In the genomic region with DNA sequence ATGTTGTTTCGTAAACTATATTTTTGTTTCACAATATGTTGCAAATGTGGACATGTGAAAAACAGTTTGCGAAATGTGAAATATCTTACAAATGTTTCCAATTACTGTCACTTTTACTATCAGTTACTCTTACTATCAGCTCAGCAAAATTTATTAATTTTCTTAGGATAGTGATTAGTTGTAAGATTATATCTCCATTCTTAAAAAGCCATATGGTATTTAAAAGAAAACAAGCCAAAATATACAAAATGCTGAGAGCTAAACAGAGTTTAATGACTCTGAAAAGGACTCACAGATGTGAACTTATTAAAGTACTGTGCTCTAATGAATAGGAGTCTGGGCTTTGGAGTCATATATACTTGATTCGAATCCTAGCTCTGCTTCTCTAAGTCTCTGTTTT, we compare ENCODE assay signal across 28 cellular contexts.
"Had no signal": no experiment of that assay in that cellular context is flagged by ENCODE, and none has a peak within 500 bp of the region (broad histone marks: within the 10 kb centered on the region; RNA-seq: fewer than 3 reads in every experiment).

No MANE protein-coding gene starts in this region.

- ATAC-seq: activated naive CD8-positive, alpha-beta T cell treated with anti-CD3 and anti-CD28 coated beads, Interleukin-2, amount 50 U/mL, for 24 hours; PC-3; WTC11 had no signal

- H3K4me1 ChIP-seq: ascending aorta, Peyer's patch, SJSA1 had no signal

- H3K27me3 ChIP-seq: ascending aorta, cardiac muscle cell, Peyer's patch, SJSA1 had no signal

- DNase-seq: activated CD4-positive, alpha-beta memory T cell treated with anti-CD3 and anti-CD28 coated beads for 36 hours; activated CD4-positive, alpha-beta T cell treated with anti-CD3 and anti-CD28 coated beads for 4 hours; activated CD4-positive, alpha-beta T cell treated with anti-CD3 and anti-CD28 coated beads, Interleukin-2, amount 50 U/mL, for 1 hour; activated CD4-positive, CD25-positive, alpha-beta regulatory T cell treated with anti-CD3 and anti-CD28 coated beads, Interleukin-2, amount 50 U/mL, for 72 hours; activated CD8-positive, alpha-beta memory T cell treated with anti-CD3 and anti-CD28 coated beads, Interleukin-2, amount 50 U/mL, for 4 hours; activated effector memory CD4-positive, alpha-beta T cell treated with Interleukin-2 at 50 U/mL for 16 hours; activated naive CD4-positive, alpha-beta T cell treated with anti-CD3 and anti-CD28 coated beads, Interleukin-2, amount 10 ng/mL, durations not matched to agents 7 days and 5 days; activated naive CD8-positive, alpha-beta T cell treated with anti-CD3 and anti-CD28 coated beads, Interleukin-2, amount 50 U/mL, for 24 hours; activated T-cell treated with anti-CD3 and anti-CD28 coated beads, Interleukin-2, amount 50 U/mL, for 48 hours; amygdala; MM.1S; NCI-H1105; NCI-H1436; NCI-H1694; NCI-H1930; NCI-H345; NCI-H524 treated with DMSO at 0.1 percent for 48 hours; NCI-H748 treated with DMSO at 0.1 percent for 48 hours; NK-92 treated with Interleukin-12 subunit alpha and Interleukin-12 subunit beta, amount 100 ng/mL, for 24 hours; PC-3; Peyer's patch; RPMI8226; SHP77 treated with DMSO at 0.1 percent for 48 hours had no signal

- H3K9me3 ChIP-seq: ascending aorta, Peyer's patch, SJSA1 had no signal

- H3K27ac ChIP-seq: ascending aorta, cardiac muscle cell, KMS-11, Peyer's patch, SJSA1 had no signal

- H3K4me2 ChIP-seq: KMS-11 had no signal

- H3K9ac ChIP-seq: KMS-11 had no signal

- H3K4me3 ChIP-seq: ascending aorta, cardiac muscle cell, Peyer's patch, SJSA1 had no signal

- H3K36me3 ChIP-seq: ascending aorta, cardiac muscle cell, Peyer's patch, SJSA1 had no signal
